Comparison of ENCODE assay signal across 38 cellular contexts in genomic region chr4:58216461-58216860, GRCh38.
"Had no signal": no experiment of that assay in that cellular context is flagged by ENCODE, and none has a peak within 500 bp of the region (broad histone marks: within the 10 kb centered on the region; RNA-seq: fewer than 3 reads in every experiment).

No MANE protein-coding gene starts in this region.

- H3K4me3 ChIP-seq: ascending aorta, cardiac muscle cell had no signal

- ATAC-seq: activated CD4-positive, alpha-beta T cell treated with anti-CD3 and anti-CD28 coated beads for 36 hours; activated CD4-positive, CD25-positive, alpha-beta regulatory T cell treated with anti-CD3 and anti-CD28 coated beads, Interleukin-2, amount 50 U/mL, for 24 hours; activated CD8-positive, alpha-beta memory T cell treated with anti-CD3 and anti-CD28 coated beads, Interleukin-2, amount 10 ng/mL, durations not matched to agents 7 days and 5 days; activated CD8-positive, alpha-beta T cell treated with anti-CD3 and anti-CD28 coated beads, Interleukin-2, amount 10 ng/mL, durations not matched to agents 7 days and 5 days; activated naive CD8-positive, alpha-beta T cell treated with anti-CD3 and anti-CD28 coated beads, Interleukin-2, amount 50 U/mL, for 24 hours; WTC11 had no signal

- H3K36me3 Mint-ChIP-seq: activated CD8-positive, alpha-beta memory T cell treated with anti-CD3 and anti-CD28 coated beads, Interleukin-2, amount 10 ng/mL, durations not matched to agents 7 days and 5 days; activated naive CD4-positive, alpha-beta T cell treated with anti-CD3 and anti-CD28 coated beads, Interleukin-2, amount 10 ng/mL, durations not matched to agents 7 days and 5 days; activated naive CD4-positive, alpha-beta T cell treated with anti-CD3 and anti-CD28 coated beads, Interleukin-2, amount 50 U/mL, for 24 hours; activated naive CD8-positive, alpha-beta T cell; activated naive CD8-positive, alpha-beta T cell treated with anti-CD3 and anti-CD28 coated beads, Interleukin-2, amount 10 ng/mL, durations not matched to agents 7 days and 5 days; brain; WTC11 had no signal

- H3K27ac ChIP-seq: ascending aorta, cardiac muscle cell, WERI-Rb-1 had no signal

- H3K27ac Mint-ChIP-seq: activated CD4-positive, alpha-beta T cell treated with anti-CD3 and anti-CD28 coated beads for 36 hours; activated CD4-positive, alpha-beta T cell treated with anti-CD3 and anti-CD28 coated beads, Interleukin-2, amount 10 ng/mL, durations not matched to agents 7 days and 5 days; activated CD8-positive, alpha-beta memory T cell treated with anti-CD3 and anti-CD28 coated beads, Interleukin-2, amount 10 ng/mL, durations not matched to agents 7 days and 5 days; activated CD8-positive, alpha-beta T cell treated with anti-CD3 and anti-CD28 coated beads, Interleukin-2, amount 10 ng/mL, durations not matched to agents 7 days and 5 days; activated naive CD4-positive, alpha-beta T cell treated with anti-CD3 and anti-CD28 coated beads, Interleukin-2, amount 10 ng/mL, durations not matched to agents 7 days and 5 days; activated naive CD4-positive, alpha-beta T cell treated with anti-CD3 and anti-CD28 coated beads, Interleukin-2, amount 50 U/mL, for 24 hours; activated naive CD8-positive, alpha-beta T cell; activated naive CD8-positive, alpha-beta T cell treated with anti-CD3 and anti-CD28 coated beads, Interleukin-2, amount 10 ng/mL, durations not matched to agents 7 days and 5 days; activated naive CD8-positive, alpha-beta T cell treated with anti-CD3 and anti-CD28 coated beads, Interleukin-2, amount 50 U/mL, for 24 hours; activated T-cell treated with anti-CD3 and anti-CD28 coated beads, Interleukin-2, amount 50 U/mL, for 24 hours; activated T-helper 2 cell treated with anti-CD3 and anti-CD28 coated beads, Interferon-gamma antibody, Interleukin-2, Interleukin-4, amounts not matched to agents 10 μg/mL and 5 μg/mL and 100 μg/mL, durations not matched to agents 14 hours and 24 hours and 36 hours; brain; T-helper 1 cell treated with Interleukin-12 subunit alpha and Interleukin-12 subunit beta and Interleukin-4 antibody, amounts not matched to agents 30 μg/mL and 1 μg/mL, for 36 hours; T-helper 2 cell treated with Interferon-gamma antibody and Interleukin-4, amounts not matched to agents 5 μg/mL and 100 μg/mL, for 36 hours; WTC11 had no signal

- H3K27me3 Mint-ChIP-seq: activated CD4-positive, alpha-beta T cell treated with anti-CD3 and anti-CD28 coated beads for 36 hours; activated CD4-positive, alpha-beta T cell treated with anti-CD3 and anti-CD28 coated beads, Interleukin-2, amount 10 ng/mL, durations not matched to agents 7 days and 5 days; activated CD8-positive, alpha-beta memory T cell treated with anti-CD3 and anti-CD28 coated beads, Interleukin-2, amount 10 ng/mL, durations not matched to agents 7 days and 5 days; activated naive CD4-positive, alpha-beta T cell treated with anti-CD3 and anti-CD28 coated beads, Interleukin-2, amount 10 ng/mL, durations not matched to agents 7 days and 5 days; activated naive CD4-positive, alpha-beta T cell treated with anti-CD3 and anti-CD28 coated beads, Interleukin-2, amount 50 U/mL, for 24 hours; activated naive CD8-positive, alpha-beta T cell; activated naive CD8-positive, alpha-beta T cell treated with anti-CD3 and anti-CD28 coated beads, Interleukin-2, amount 10 ng/mL, durations not matched to agents 7 days and 5 days; activated naive CD8-positive, alpha-beta T cell treated with anti-CD3 and anti-CD28 coated beads, Interleukin-2, amount 50 U/mL, for 24 hours; activated T-cell treated with anti-CD3 and anti-CD28 coated beads, Interleukin-2, amount 50 U/mL, for 24 hours; central memory CD8-positive, alpha-beta T cell had no signal

- H3K4me3 Mint-ChIP-seq: activated CD4-positive, alpha-beta T cell treated with anti-CD3 and anti-CD28 coated beads for 36 hours; activated CD4-positive, alpha-beta T cell treated with anti-CD3 and anti-CD28 coated beads, Interleukin-2, amount 10 ng/mL, durations not matched to agents 7 days and 5 days; activated CD8-positive, alpha-beta memory T cell treated with anti-CD3 and anti-CD28 coated beads, Interleukin-2, amount 10 ng/mL, durations not matched to agents 7 days and 5 days; activated CD8-positive, alpha-beta T cell treated with anti-CD3 and anti-CD28 coated beads, Interleukin-2, amount 10 ng/mL, durations not matched to agents 7 days and 5 days; activated naive CD4-positive, alpha-beta T cell treated with anti-CD3 and anti-CD28 coated beads, Interleukin-2, amount 10 ng/mL, durations not matched to agents 7 days and 5 days; activated naive CD4-positive, alpha-beta T cell treated with anti-CD3 and anti-CD28 coated beads, Interleukin-2, amount 50 U/mL, for 24 hours; activated naive CD8-positive, alpha-beta T cell; activated naive CD8-positive, alpha-beta T cell treated with anti-CD3 and anti-CD28 coated beads, Interleukin-2, amount 10 ng/mL, durations not matched to agents 7 days and 5 days; activated naive CD8-positive, alpha-beta T cell treated with anti-CD3 and anti-CD28 coated beads, Interleukin-2, amount 50 U/mL, for 24 hours; activated T-cell treated with anti-CD3 and anti-CD28 coated beads, Interleukin-2, amount 50 U/mL, for 24 hours; brain; central memory CD8-positive, alpha-beta T cell; T-helper 1 cell treated with Interleukin-12 subunit alpha and Interleukin-12 subunit beta and Interleukin-4 antibody, amounts not matched to agents 30 μg/mL and 1 μg/mL, for 36 hours; T-helper 2 cell treated with Interferon-gamma antibody and Interleukin-4, amounts not matched to agents 5 μg/mL and 100 μg/mL, for 36 hours; WTC11 had no signal

- H3K4me1 ChIP-seq: ascending aorta had no signal

- H3K36me3 ChIP-seq: ascending aorta, cardiac muscle cell, WERI-Rb-1 had no signal

- H3K4me1 Mint-ChIP-seq: activated CD4-positive, alpha-beta T cell treated with anti-CD3 and anti-CD28 coated beads for 36 hours; activated CD4-positive, alpha-beta T cell treated with anti-CD3 and anti-CD28 coated beads, Interleukin-2, amount 10 ng/mL, durations not matched to agents 7 days and 5 days; activated CD8-positive, alpha-beta memory T cell treated with anti-CD3 and anti-CD28 coated beads, Interleukin-2, amount 10 ng/mL, durations not matched to agents 7 days and 5 days; activated naive CD4-positive, alpha-beta T cell treated with anti-CD3 and anti-CD28 coated beads, Interleukin-2, amount 10 ng/mL, durations not matched to agents 7 days and 5 days; activated naive CD4-positive, alpha-beta T cell treated with anti-CD3 and anti-CD28 coated beads, Interleukin-2, amount 50 U/mL, for 24 hours; activated naive CD8-positive, alpha-beta T cell treated with anti-CD3 and anti-CD28 coated beads, Interleukin-2, amount 10 ng/mL, durations not matched to agents 7 days and 5 days; activated naive CD8-positive, alpha-beta T cell treated with anti-CD3 and anti-CD28 coated beads, Interleukin-2, amount 50 U/mL, for 24 hours; brain; central memory CD8-positive, alpha-beta T cell had no signal

- H3K27me3 ChIP-seq: ascending aorta, cardiac muscle cell had no signal

- DNase-seq: activated CD4-positive, alpha-beta T cell treated with anti-CD3 and anti-CD28 coated beads for 1 hour; activated CD4-positive, alpha-beta T cell treated with anti-CD3 and anti-CD28 coated beads for 36 hours; activated CD4-positive, alpha-beta T cell treated with anti-CD3 and anti-CD28 coated beads for 48 hours; activated CD4-positive, alpha-beta T cell treated with anti-CD3 and anti-CD28 coated beads, Interleukin-2, amount 10 ng/mL, durations not matched to agents 7 days and 5 days; activated CD4-positive, alpha-beta T cell treated with anti-CD3 and anti-CD28 coated beads, Interleukin-2, amount 50 U/mL, for 48 hours; activated CD4-positive, CD25-positive, alpha-beta regulatory T cell; activated CD8-positive, alpha-beta memory T cell treated with anti-CD3 and anti-CD28 coated beads for 24 hours; activated CD8-positive, alpha-beta memory T cell treated with anti-CD3 and anti-CD28 coated beads, Interleukin-2, amount 10 ng/mL, durations not matched to agents 7 days and 5 days; activated CD8-positive, alpha-beta memory T cell treated with anti-CD3 and anti-CD28 coated beads, Interleukin-2, amount 50 U/mL, for 48 hours; activated CD8-positive, alpha-beta T cell treated with anti-CD3 and anti-CD28 coated beads, Interleukin-2, amount 10 ng/mL, durations not matched to agents 7 days and 5 days; activated effector memory CD4-positive, alpha-beta T cell treated with Interleukin-2 at 50 U/mL for 16 hours; activated gamma-delta T cell; activated naive CD4-positive, alpha-beta T cell treated with anti-CD3 and anti-CD28 coated beads, Interleukin-2, amount 10 ng/mL, durations not matched to agents 7 days and 5 days; activated naive CD4-positive, alpha-beta T cell treated with Interleukin-2 at 50 U/mL for 16 hours; activated naive CD8-positive, alpha-beta T cell treated with anti-CD3 and anti-CD28 coated beads, Interleukin-2, amount 10 ng/mL, durations not matched to agents 7 days and 5 days; activated naive CD8-positive, alpha-beta T cell treated with anti-CD3 and anti-CD28 coated beads, Interleukin-2, amount 50 U/mL, for 24 hours; activated T-cell treated with anti-CD3 and anti-CD28 coated beads, Interleukin-2, amount 50 U/mL, for 24 hours; activated T-cell treated with anti-CD3 and anti-CD28 coated beads, Interleukin-2, amount 50 U/mL, for 48 hours; amygdala; anterior cingulate cortex; caudate nucleus; cerebellar nuclear complex; SW 1271; T-helper 1 cell; T-helper 2 cell; T-helper 9 cell; WERI-Rb-1 had no signal
